ENCODE assay signal across 8 cellular contexts in the genomic region with DNA sequence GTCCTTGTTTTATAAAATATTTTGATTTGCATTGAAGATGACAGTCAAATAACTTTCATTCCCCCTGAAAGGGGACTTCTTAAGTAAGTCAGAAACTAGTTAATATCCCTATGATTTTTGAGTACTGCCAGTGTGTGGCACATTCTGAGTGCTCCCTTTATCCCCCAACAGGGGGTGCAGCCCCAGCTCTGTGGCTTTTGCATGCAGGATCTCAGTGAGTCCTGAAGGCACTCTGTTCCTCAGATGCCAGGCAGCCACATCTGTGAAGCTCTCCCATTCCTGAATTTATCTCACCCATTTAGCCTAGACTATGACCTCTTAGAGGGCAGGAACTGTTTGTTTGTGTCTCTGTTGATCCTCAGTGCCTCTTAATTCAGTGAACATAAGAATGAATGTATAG.
DNase-seq lines count a peak whose midpoint lies in the region; ATAC-seq, FAIRE-seq and TF ChIP-seq lines count a peak whose summit lies in the region.

No MANE protein-coding gene starts in this region.

- H3K4me3 ChIP-seq in tibial nerve = no peak overlapping the region

- no peaks in the 10 kb centered on the region for H3K36me3 ChIP-seq in tibial nerve

- H3K27ac ChIP-seq in tibial nerve = no peak overlapping the region

- FAIRE-seq in HTR-8/SVneo (lab: Jason Lieb, UNC) = no peak

- DNase-seq in ELR (ENCODE audit: low read depth) (peak; percentile 54), HTR-8/SVneo (ENCODE audit: insufficient read length, low spot score) (peak; percentile 4), amniotic epithelial cell (ENCODE audit: low read depth) (peak; percentile 13), lung microvascular endothelial cell (ENCODE audit: low read depth in 2 of 2) (peak; percentile 7 to 11), NCI-H446 (lab: John Stamatoyannopoulos, UW) (no peak), tibial nerve (ENCODE audit: low spot score in 2 of 2) (no peak), posterior vena cava (ENCODE audit: low spot score) (no peak)

- no peak for TF ChIP-seq CTCF in tibial nerve (IDR thresholded peaks at IDR 0.05)

- no peaks in the 10 kb centered on the region for H3K4me1 ChIP-seq in tibial nerve

- ATAC-seq in HG03039 (IDR thresholded peaks at IDR 0.05; ENCODE audit: unreplicated experiment) = no peak

- TF ChIP-seq POLR2A in tibial nerve (IDR thresholded peaks at IDR 0.05) = no peak

- no peaks in the 10 kb centered on the region for H3K9me3 ChIP-seq in tibial nerve

- no peaks in the 10 kb centered on the region for H3K27me3 ChIP-seq in tibial nerve

- intact Hi-C loops in posterior vena cava (cut with DNase I) = loop anchor here in 1 of 2 donors (10.0 kb wide), 1 partner anchor 1048 kb away; a partner anchor contains a TSS

- no peak for TF ChIP-seq EP300 in tibial nerve (IDR thresholded peaks at IDR 0.05)

Comparison
In these comparisons a context has a peak if more than half of its experiments do, and no peak if none do; other contexts are left out.
1. DNase-seq: peak in ELR (single experiment), HTR-8/SVneo (single experiment), amniotic epithelial cell (single experiment) and lung microvascular endothelial cell (2 of 2); none in NCI-H446 (0 of 2), tibial nerve (0 of 2) and posterior vena cava (single experiment).